ENCODE assay signal across 8 cellular contexts in genomic region chr2:25878361-25879132, GRCh38. TPM values are rescaled to one million over a fixed set of nuclear protein-coding genes. Genes with fewer than 3 reads are reported as not detected.
DNase-seq lines count a peak whose midpoint lies in the region; ATAC-seq and TF ChIP-seq lines count a peak whose summit lies in the region.

ASXL2 (minus strand) TSS chr2:25878487; CDS start chr2:25878222, 265 bp downstream.

- DNase-seq in EH (ENCODE audit: low read depth) (peak; percentile 97), H4 (ENCODE audit: low spot score) (peak; percentile 92), LoVo (ENCODE audit: low spot score) (peak; percentile 99), RWPE2 (ENCODE audit: low spot score) (peak; percentile 97), fibroblast of peridontal ligament (ENCODE audit: extremely low read depth) (peak; percentile 90), natural killer cell (peak; percentile 98)
- peak; percentile 98 for DNase-seq in activated T-helper 2 cell treated with anti-CD3 and anti-CD28 coated beads, Interferon-gamma antibody, Interleukin-2, Interleukin-4, amounts not matched to agents 10 μg/mL and 5 μg/mL and 100 μg/mL, durations not matched to agents 14 hours and 24 hours and 36 hours (ENCODE audit: low spot score)
- DNase-seq in stimulated activated naive CD4-positive, alpha-beta T cell treated with Interleukin-2 at 50 U/mL for 16 hours (lab: John Stamatoyannopoulos, UW) = peak; percentile 96

- no peak for TF ChIP-seq CTCF in RWPE2 (IDR thresholded peaks at IDR 0.05; ENCODE audit: poor library complexity, severe bottlenecking)
- no peak for TF ChIP-seq CTCF in natural killer cell (IDR thresholded peaks at IDR 0.05)

- ATAC-seq in RWPE2 (ENCODE audit: low read depth) = peak; percentile 89
- peak; percentile 90 to 97 (median 90) for ATAC-seq in natural killer cell

- H3K4me3 ChIP-seq in RWPE2 (ENCODE audit: severe bottlenecking) = peak within 1 kb of the TSS; percentile 86

- peaks cover 43% of the 10 kb centered on the region for H3K4me1 Mint-ChIP-seq in activated T-helper 2 cell treated with anti-CD3 and anti-CD28 coated beads, Interferon-gamma antibody, Interleukin-2, Interleukin-4, amounts not matched to agents 10 μg/mL and 5 μg/mL and 100 μg/mL, durations not matched to agents 14 hours and 24 hours and 36 hours (ENCODE audit: low read depth)
- peaks cover 33 to 41% of the 10 kb centered on the region in 2 donors for H3K4me1 Mint-ChIP-seq in natural killer cell

- H3K36me3 Mint-ChIP-seq in activated T-helper 2 cell treated with anti-CD3 and anti-CD28 coated beads, Interferon-gamma antibody, Interleukin-2, Interleukin-4, amounts not matched to agents 10 μg/mL and 5 μg/mL and 100 μg/mL, durations not matched to agents 14 hours and 24 hours and 36 hours (ENCODE audit: low read depth) = peaks cover 18% of the 10 kb centered on the region
- H3K36me3 Mint-ChIP-seq in natural killer cell = no peaks in the 10 kb centered on the region

- no peaks in the 10 kb centered on the region for H3K9me3 Mint-ChIP-seq in activated T-helper 2 cell treated with anti-CD3 and anti-CD28 coated beads, Interferon-gamma antibody, Interleukin-2, Interleukin-4, amounts not matched to agents 10 μg/mL and 5 μg/mL and 100 μg/mL, durations not matched to agents 14 hours and 24 hours and 36 hours
- no peaks in the 10 kb centered on the region for H3K9me3 Mint-ChIP-seq in natural killer cell

- peak within 1 kb of the TSS; percentile 95 for H3K4me3 Mint-ChIP-seq in activated T-helper 2 cell treated with anti-CD3 and anti-CD28 coated beads, Interferon-gamma antibody, Interleukin-2, Interleukin-4, amounts not matched to agents 10 μg/mL and 5 μg/mL and 100 μg/mL, durations not matched to agents 14 hours and 24 hours and 36 hours (ENCODE audit: low read depth)
- H3K4me3 Mint-ChIP-seq in natural killer cell = peak within 1 kb of the TSS; percentile 97

- intact Hi-C loops in activated T-helper 2 cell treated with anti-CD3 and anti-CD28 coated beads, Interferon-gamma antibody, Interleukin-2, Interleukin-4, amounts not matched to agents 10 μg/mL and 5 μg/mL and 100 μg/mL, durations not matched to agents 14 hours and 24 hours and 36 hours (cut with micrococcal nuclease) = loop anchor here (1.0 to 5.0 kb wide), 4 partner anchors 26 to 206 kb away; partner anchors contain the start of genes DTNB and RAB10
- intact Hi-C loops in natural killer cell (cut with micrococcal nuclease) = loop anchor here (2.0 to 10.0 kb wide), 7 partner anchors 26 to 906 kb away; partner anchors contain the start of genes ADGRF3, DNAJC27, DTNB and RAB10

- H3K27ac ChIP-seq in RWPE2 (ENCODE audit: poor library complexity, severe bottlenecking) = peak within 1 kb of the TSS; percentile 73

- no peaks in the 10 kb centered on the region for H3K27me3 Mint-ChIP-seq in activated T-helper 2 cell treated with anti-CD3 and anti-CD28 coated beads, Interferon-gamma antibody, Interleukin-2, Interleukin-4, amounts not matched to agents 10 μg/mL and 5 μg/mL and 100 μg/mL, durations not matched to agents 14 hours and 24 hours and 36 hours (ENCODE audit: low read depth)
- H3K27me3 Mint-ChIP-seq in natural killer cell (ENCODE audit: low read depth in 2 of 2) = peaks cover 0 to 6% of the 10 kb centered on the region in 2 donors

- H3K9me3 ChIP-seq in RWPE2 (ENCODE audit: severe bottlenecking) = no peaks in the 10 kb centered on the region

- peaks cover 22% of the 10 kb centered on the region for H3K4me1 ChIP-seq in RWPE2 (ENCODE audit: insufficient read depth, poor library complexity, severe bottlenecking)

- H3K27me3 ChIP-seq in RWPE2 (ENCODE audit: insufficient read depth, poor library complexity, severe bottlenecking) = no peaks in the 10 kb centered on the region

- H3K36me3 ChIP-seq in RWPE2 (ENCODE audit: low read depth) = peaks cover 6% of the 10 kb centered on the region

- H3K27ac Mint-ChIP-seq in activated T-helper 2 cell treated with anti-CD3 and anti-CD28 coated beads, Interferon-gamma antibody, Interleukin-2, Interleukin-4, amounts not matched to agents 10 μg/mL and 5 μg/mL and 100 μg/mL, durations not matched to agents 14 hours and 24 hours and 36 hours = peak within 1 kb of the TSS; percentile 95
- H3K27ac Mint-ChIP-seq in natural killer cell = peak within 1 kb of the TSS; percentile 95 to 98

RNA-seq across cellular contexts. Expression of gene ASXL2, which starts in this region (rescaled TPM):
- total RNA-seq in H4 (2014; rRNA removed; shearing (Covaris generic)) = 4.4 TPM in 2 replicates
- total RNA-seq in activated T-helper 2 cell treated with anti-CD3 and anti-CD28 coated beads, Interferon-gamma antibody, Interleukin-2, Interleukin-4, amounts not matched to agents 10 μg/mL and 5 μg/mL and 100 μg/mL, durations not matched to agents 14 hours and 24 hours and 36 hours = 76.7 and 80.7 TPM in 2 replicates
- 10 to 100 TPM; 27.7 to 32.6 (median 27.8) TPM for total RNA-seq in natural killer cell

Comparison
In these comparisons a context has a peak if more than half of its experiments do, and no peak if none do; other contexts are left out.
1. Peak in every context shown above with its lines: DNase-seq, ATAC-seq, H3K4me3 ChIP-seq and H3K27ac ChIP-seq.